In the genomic region with DNA sequence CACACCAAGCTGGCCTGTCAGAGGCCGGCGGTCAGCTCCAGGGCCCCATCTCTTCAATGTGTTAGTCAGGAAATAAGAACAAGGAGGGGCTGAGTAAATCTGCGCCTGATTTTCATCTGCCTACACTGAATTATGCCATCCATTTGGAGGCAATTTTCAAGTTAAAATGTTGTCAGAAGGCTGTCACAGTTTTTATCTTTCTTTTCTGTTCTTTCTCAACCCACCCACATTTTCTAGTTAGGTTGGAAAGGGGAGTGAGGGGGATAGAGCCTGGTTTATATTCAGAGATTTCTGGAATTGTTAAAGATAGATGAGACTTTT, we compare ENCODE assay signal across 19 cellular contexts. TPM values are rescaled to one million over a fixed set of nuclear protein-coding genes. Genes with fewer than 3 reads are reported as not detected.
DNase-seq lines count a peak whose midpoint lies in the region; ATAC-seq and TF ChIP-seq lines count a peak whose summit lies in the region.
"Had no signal": no experiment of that assay in that cellular context is flagged by ENCODE, and none has a peak within 500 bp of the region (broad histone marks: within the 10 kb centered on the region; RNA-seq: fewer than 3 reads in every experiment).

No MANE protein-coding gene starts in this region.

- H3K4me3 Mint-ChIP-seq in stimulated activated naive CD8-positive, alpha-beta T cell treated with anti-CD3 and anti-CD28 coated beads, Interleukin-15, Interleukin-2, amounts not matched to agents 100 ng/mL and 50 ng/mL, for 24 hours: no peak overlapping the region
- no peak overlapping the region for H3K4me3 Mint-ChIP-seq in stimulated activated naive CD8-positive, alpha-beta T cell treated with anti-CD3 and anti-CD28 coated beads, Interleukin-15, amount 100 ng/mL, for 72 hours
- H3K4me3 Mint-ChIP-seq in T-helper 17 cell: no peak overlapping the region
- no peak overlapping the region for H3K4me3 Mint-ChIP-seq in nephron
- H3K4me3 Mint-ChIP-seq: B cell; CD8-positive, alpha-beta memory T cell; IgD-negative memory B cell had no signal

- ATAC-seq in stimulated activated naive CD8-positive, alpha-beta T cell treated with anti-CD3 and anti-CD28 coated beads, Interleukin-15, amount 100 ng/mL, for 72 hours: no peak
- ATAC-seq in T-helper 17 cell: no peak
- ATAC-seq in GM18502 (IDR thresholded peaks at IDR 0.05; ENCODE audit: poor library complexity, unreplicated experiment): no peak

- peaks cover 55% of the 10 kb centered on the region for H3K4me1 Mint-ChIP-seq in stimulated activated naive CD8-positive, alpha-beta T cell treated with anti-CD3 and anti-CD28 coated beads, Interleukin-15, Interleukin-2, amounts not matched to agents 100 ng/mL and 50 ng/mL, for 24 hours (ENCODE audit: low read depth)
- H3K4me1 Mint-ChIP-seq in stimulated activated naive CD8-positive, alpha-beta T cell treated with anti-CD3 and anti-CD28 coated beads, Interleukin-15, amount 100 ng/mL, for 72 hours: peaks cover 63% of the 10 kb centered on the region
- H3K4me1 Mint-ChIP-seq in T-helper 17 cell (peaks cover 11% of the 10 kb centered on the region), nephron (peaks cover 32% of the 10 kb centered on the region)

- peaks cover 22% of the 10 kb centered on the region for H3K36me3 Mint-ChIP-seq in stimulated activated naive CD8-positive, alpha-beta T cell treated with anti-CD3 and anti-CD28 coated beads, Interleukin-15, Interleukin-2, amounts not matched to agents 100 ng/mL and 50 ng/mL, for 24 hours (ENCODE audit: low read depth)
- peaks cover 6% of the 10 kb centered on the region for H3K36me3 Mint-ChIP-seq in T-helper 17 cell (ENCODE audit: low read depth)
- no peaks in the 10 kb centered on the region for H3K36me3 Mint-ChIP-seq in nephron (ENCODE audit: low read depth)

- no peaks in the 10 kb centered on the region for H3K9me3 ChIP-seq in T-helper 17 cell (ENCODE audit: control insufficient read depth, low read length, poor library complexity, severe bottlenecking)

- H3K27ac Mint-ChIP-seq in stimulated activated naive CD8-positive, alpha-beta T cell treated with anti-CD3 and anti-CD28 coated beads, Interleukin-15, Interleukin-2, amounts not matched to agents 100 ng/mL and 50 ng/mL, for 24 hours: peak overlapping the region; percentile 79
- peak overlapping the region in 1 of 2 donors; percentile 24 for H3K27ac Mint-ChIP-seq in stimulated activated naive CD8-positive, alpha-beta T cell treated with anti-CD3 and anti-CD28 coated beads, Interleukin-15, amount 100 ng/mL, for 72 hours
- peak overlapping the region; percentile 8 for H3K27ac Mint-ChIP-seq in T-helper 17 cell
- H3K27ac Mint-ChIP-seq in nephron: peak overlapping the region in 2 of 3 experiments; percentile 40 to 51
- H3K27ac Mint-ChIP-seq: B cell, IgD-negative memory B cell had no signal

- H3K27me3 Mint-ChIP-seq in stimulated activated naive CD8-positive, alpha-beta T cell treated with anti-CD3 and anti-CD28 coated beads, Interleukin-15, Interleukin-2, amounts not matched to agents 100 ng/mL and 50 ng/mL, for 24 hours: no peaks in the 10 kb centered on the region
- no peaks in the 10 kb centered on the region for H3K27me3 Mint-ChIP-seq in stimulated activated naive CD8-positive, alpha-beta T cell treated with anti-CD3 and anti-CD28 coated beads, Interleukin-15, amount 100 ng/mL, for 72 hours
- H3K27me3 Mint-ChIP-seq in T-helper 17 cell (no peaks in the 10 kb centered on the region), nephron (ENCODE audit: low read depth) (peaks cover 5% of the 10 kb centered on the region)
- H3K27me3 Mint-ChIP-seq: B cell; CD8-positive, alpha-beta memory T cell; IgD-negative memory B cell had no signal

- no peak for TF ChIP-seq CTCF in nephron (IDR thresholded peaks at IDR 0.05; ENCODE audit: unreplicated experiment in 3 of 3)

- DNase-seq in stimulated activated naive CD8-positive, alpha-beta T cell treated with anti-CD3 and anti-CD28 coated beads, Interleukin-15, amount 100 ng/mL, for 72 hours: no peak
- DNase-seq in T-helper 17 cell (no peak), NCI-H2227 (lab: John Stamatoyannopoulos, UW; ENCODE audit: unreplicated experiment) (no peak)
- no peak for DNase-seq in activated CD4-positive, alpha-beta T cell treated with anti-CD3 and anti-CD28 coated beads for 1 hour
- DNase-seq: CD8-positive, alpha-beta memory T cell; DMS79; GM23248; HCEC 1CT; NCI-H1105 treated with DMSO at 0.1 percent for 48 hours; NCI-H187; NCI-H526 treated with DMSO at 0.1 percent for 48 hours; NK-92 treated with Interleukin-12 subunit alpha and Interleukin-12 subunit beta, amount 100 ng/mL, for 24 hours; SHP77 had no signal

- no peaks in the 10 kb centered on the region for H3K9me3 Mint-ChIP-seq in stimulated activated naive CD8-positive, alpha-beta T cell treated with anti-CD3 and anti-CD28 coated beads, Interleukin-15, Interleukin-2, amounts not matched to agents 100 ng/mL and 50 ng/mL, for 24 hours
- no peaks in the 10 kb centered on the region for H3K9me3 Mint-ChIP-seq in stimulated activated naive CD8-positive, alpha-beta T cell treated with anti-CD3 and anti-CD28 coated beads, Interleukin-15, amount 100 ng/mL, for 72 hours
- H3K9me3 Mint-ChIP-seq in nephron: peaks cover 4% of the 10 kb centered on the region
- H3K9me3 Mint-ChIP-seq: IgD-negative memory B cell had no signal

RNA-seq across cellular contexts. Expression of a gene that starts 18.9 kb away (rescaled TPM):
- total RNA-seq in T-helper 17 cell: 10 to 100 TPM; 20.4 to 22.0 TPM

RNA-seq across cellular contexts. Expression of a gene that starts 48.9 kb away (rescaled TPM):
- 1 to 10 TPM; 1.5 to 2.8 TPM for total RNA-seq in T-helper 17 cell
- total RNA-seq: CD8-positive, alpha-beta memory T cell; GM23248; LHCN-M2 had no signal
